In the genomic region with DNA sequence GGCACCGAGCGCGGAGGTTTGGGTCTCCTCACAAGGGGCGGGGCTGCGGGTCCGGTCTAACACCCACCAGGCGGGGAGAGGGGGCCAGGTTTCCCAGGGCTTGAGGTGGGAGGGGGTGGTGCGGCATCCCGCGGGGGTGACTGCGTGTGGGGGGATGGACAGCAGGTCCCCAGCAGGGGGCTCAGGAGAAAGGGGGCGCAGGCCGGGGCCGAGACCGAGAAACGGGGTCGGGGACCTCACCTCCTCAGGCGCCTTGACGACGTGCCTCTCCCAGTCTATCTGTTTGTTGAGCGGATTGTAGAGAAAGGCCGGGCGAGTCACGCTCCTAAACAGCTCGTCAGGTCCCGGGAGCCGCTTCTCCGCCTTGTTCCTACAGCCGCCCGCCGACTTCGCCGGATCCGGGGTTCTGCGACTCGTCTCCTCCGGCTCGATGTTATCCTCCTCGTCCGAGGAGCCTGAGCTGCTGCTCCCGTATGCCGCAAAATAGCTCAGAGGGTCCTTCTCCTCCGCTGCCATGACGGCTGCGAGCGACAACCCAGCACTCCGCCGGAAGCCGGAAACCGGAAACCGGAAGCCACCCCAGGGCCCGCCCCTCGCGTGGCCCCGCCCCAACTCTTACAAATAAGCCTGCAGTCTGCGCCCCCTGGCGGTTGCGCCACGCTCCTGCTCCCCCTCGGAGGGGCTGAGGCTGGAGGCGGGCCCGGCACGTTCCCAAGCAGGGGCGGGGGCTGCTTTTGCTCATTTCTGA, we compare ENCODE assay signal across 8 cellular contexts. TPM values are rescaled to one million over a fixed set of nuclear protein-coding genes. Genes with fewer than 3 reads are reported as not detected.
DNase-seq lines count a peak whose midpoint lies in the region; ATAC-seq and TF ChIP-seq lines count a peak whose summit lies in the region.

TSS of gene C1orf52 (minus strand) at position 545 of the 748 bp plus-strand sequence. CDS start at position 516, 29 bp downstream.

- no peaks in the 10 kb centered on the region for H3K27me3 ChIP-seq in Caco-2 (replicated peaks; ENCODE audit: control insufficient read depth, insufficient read depth, low read length)

- peak; percentile 90 to 94 for DNase-seq in Caco-2
- peak; percentile 90 for DNase-seq in HT1080 (ENCODE audit: low read depth)
- DNase-seq in NOMO-1 (lab: John Stamatoyannopoulos, UW; ENCODE audit: unreplicated experiment in 2 of 2) = peak; percentile 77 to 86
- peak; percentile 92 to 93 for DNase-seq in activated CD8-positive, alpha-beta memory T cell treated with anti-CD3 and anti-CD28 coated beads for 4 hours (ENCODE audit: low read depth in 2 of 2)
- DNase-seq in effector memory CD8-positive, alpha-beta T cell = peak; percentile 93 to 94 (median 93)
- peak; percentile 96 to 100 for DNase-seq in memory B cell (ENCODE audit: low spot score in 2 of 2)
- DNase-seq in stimulated activated CD8-positive, alpha-beta memory T cell treated with anti-CD3 and anti-CD28 coated beads, Interleukin-12 subunit alpha, Interleukin-12 subunit beta, amount 100 ng/mL, for 24 hours (ENCODE audit: extremely low read depth) = peak; percentile 93

- H3K36me3 ChIP-seq in Caco-2 (ENCODE audit: control insufficient read depth, insufficient read depth, low read length) = no peaks in the 10 kb centered on the region

- ATAC-seq in GM21360 (IDR thresholded peaks at IDR 0.05; ENCODE audit: unreplicated experiment) (peak; percentile 97), memory B cell (ENCODE audit: low read depth) (peak; percentile 95)
- peak; percentile 96 for ATAC-seq in effector memory CD8-positive, alpha-beta T cell (replicated peaks)

- H3K9me3 Mint-ChIP-seq in Caco-2 (ENCODE audit: unreplicated experiment) (no peaks in the 10 kb centered on the region), memory B cell (peaks cover 1% of the 10 kb centered on the region)
- no peaks in the 10 kb centered on the region for H3K9me3 Mint-ChIP-seq in effector memory CD8-positive, alpha-beta T cell

- TF ChIP-seq CTCF in Caco-2 (IDR thresholded peaks at IDR 0.05; ENCODE audit: insufficient read depth in 1 of 2, low read depth in 1 of 2, low read length in 1 of 2, severe bottlenecking in 1 of 2, unreplicated experiment in 1 of 2) = peak; percentile 75 to 86

- no peaks in the 10 kb centered on the region for H3K27me3 Mint-ChIP-seq in Caco-2 (ENCODE audit: insufficient read depth, unreplicated experiment)
- H3K27me3 Mint-ChIP-seq in effector memory CD8-positive, alpha-beta T cell = no peaks in the 10 kb centered on the region
- no peaks in the 10 kb centered on the region for H3K27me3 Mint-ChIP-seq in memory B cell

- intact Hi-C loops in Caco-2 (cut with micrococcal nuclease; ENCODE audit: unreplicated experiment) = loop anchor here (1.0 to 2.0 kb wide), 2 partner anchors 58 to 314 kb away; partner anchors contain the start of gene SYDE2

- H3K4me3 Mint-ChIP-seq in Caco-2 (ENCODE audit: unreplicated experiment) = peak within 1 kb of the TSS; percentile 95
- peak within 1 kb of the TSS; percentile 96 to 98 for H3K4me3 Mint-ChIP-seq in effector memory CD8-positive, alpha-beta T cell
- H3K4me3 Mint-ChIP-seq in memory B cell = peak within 1 kb of the TSS; percentile 99

- POLR2A ChIA-PET in Caco-2 (lab: Charles Lee) = interaction anchor here (0.8 to 1.4 kb wide), 2 partner anchors 17 to 58 kb away, joined by 3 to 11 read pairs; partner anchors contain the start of genes BCL10 and SYDE2

- no TSS peak for BruUV-seq in Caco-2 (replicated peaks; lab: Mats Ljungman, UMichigan)

- H3K4me1 Mint-ChIP-seq in Caco-2 (ENCODE audit: low read depth, unreplicated experiment) = peaks cover 15% of the 10 kb centered on the region
- peaks cover 23 to 35% of the 10 kb centered on the region in 2 donors for H3K4me1 Mint-ChIP-seq in effector memory CD8-positive, alpha-beta T cell (ENCODE audit: low read depth in 2 of 2)
- peaks cover 23% of the 10 kb centered on the region for H3K4me1 Mint-ChIP-seq in memory B cell

- peaks cover 55% of the 10 kb centered on the region for H3K36me3 Mint-ChIP-seq in Caco-2 (ENCODE audit: insufficient read depth, unreplicated experiment)
- peaks cover 54% of the 10 kb centered on the region for H3K36me3 Mint-ChIP-seq in effector memory CD8-positive, alpha-beta T cell (ENCODE audit: insufficient read depth)
- H3K36me3 Mint-ChIP-seq in memory B cell = peaks cover 21% of the 10 kb centered on the region

- no peaks in the 10 kb centered on the region for H3K9me3 ChIP-seq in Caco-2

- H3K27ac Mint-ChIP-seq in Caco-2 (ENCODE audit: unreplicated experiment) = peak within 1 kb of the TSS; percentile 87
- H3K27ac Mint-ChIP-seq in effector memory CD8-positive, alpha-beta T cell = peak within 1 kb of the TSS; percentile 96 to 98
- H3K27ac Mint-ChIP-seq in memory B cell = peak within 1 kb of the TSS; percentile 88

- H3K4me1 ChIP-seq in Caco-2 = no peaks in the 10 kb centered on the region

- CTCF ChIA-PET in Caco-2 (lab: Charles Lee) = interaction anchor here (0.6 to 2.5 kb wide), 14 partner anchors 12 to 314 kb away, joined by 3 to 19 read pairs (median 4); partner anchors contain the start of gene BCL10

- peak within 1 kb of the TSS; percentile 80 for H3K4me3 ChIP-seq in Caco-2 (ENCODE audit: low read depth, low read length)

RNA-seq across cellular contexts. Expression of gene C1orf52, which starts in this region (rescaled TPM):
- total RNA-seq in Caco-2 (2022) = 30.4 and 30.7 TPM in 2 replicates
- total RNA-seq in HT1080 (2014; rRNA removed; shearing (Covaris generic)) = 28.9 and 41.9 TPM in 2 replicates
- polyA plus RNA-seq in HT1080 (2015; cell fraction: cytosol; rRNA removed) = 20.0 and 22.1 TPM in 2 replicates
- polyA plus RNA-seq in HT1080 (2015; cell fraction: nucleus; rRNA removed) = 31.0 and 34.7 TPM in 2 replicates

Comparison
In these comparisons a context has a peak if more than half of its experiments do, and no peak if none do; other contexts are left out.
1. Peak in every context shown above with its lines: DNase-seq, ATAC-seq and H3K4me3 ChIP-seq.